1 cellular context compared by ENCODE assay signal in the genomic region with DNA sequence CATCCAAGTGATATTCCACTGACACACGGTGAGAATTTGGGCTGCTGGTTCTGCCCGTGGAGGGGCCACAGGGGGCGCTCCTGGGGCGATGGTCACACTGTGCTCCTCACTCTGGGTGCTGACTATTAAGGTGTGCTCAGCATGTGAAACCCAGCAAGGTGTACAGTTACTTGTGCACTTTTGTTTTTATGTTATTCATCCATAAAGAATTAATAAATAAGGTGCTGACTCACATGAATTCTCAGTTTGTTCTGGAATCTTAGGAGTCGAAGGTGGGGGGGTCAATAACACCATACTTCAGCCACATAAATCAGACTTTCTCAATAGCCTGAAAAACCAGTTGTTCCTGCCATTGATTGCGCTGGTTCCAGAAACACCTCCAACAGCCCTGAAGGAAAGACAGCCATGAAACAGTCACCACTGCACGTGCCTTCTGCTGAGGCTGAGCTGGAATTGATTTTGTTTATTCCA.
TF ChIP-seq lines count a peak whose summit lies in the region.

No MANE protein-coding gene starts in this region.

TF ChIP-seq in WTC11, 78 proteins besides CTCF, POLR2A, EP300 and RAD21 (continued from another document):
- TF ChIP-seq, protein P1, sequence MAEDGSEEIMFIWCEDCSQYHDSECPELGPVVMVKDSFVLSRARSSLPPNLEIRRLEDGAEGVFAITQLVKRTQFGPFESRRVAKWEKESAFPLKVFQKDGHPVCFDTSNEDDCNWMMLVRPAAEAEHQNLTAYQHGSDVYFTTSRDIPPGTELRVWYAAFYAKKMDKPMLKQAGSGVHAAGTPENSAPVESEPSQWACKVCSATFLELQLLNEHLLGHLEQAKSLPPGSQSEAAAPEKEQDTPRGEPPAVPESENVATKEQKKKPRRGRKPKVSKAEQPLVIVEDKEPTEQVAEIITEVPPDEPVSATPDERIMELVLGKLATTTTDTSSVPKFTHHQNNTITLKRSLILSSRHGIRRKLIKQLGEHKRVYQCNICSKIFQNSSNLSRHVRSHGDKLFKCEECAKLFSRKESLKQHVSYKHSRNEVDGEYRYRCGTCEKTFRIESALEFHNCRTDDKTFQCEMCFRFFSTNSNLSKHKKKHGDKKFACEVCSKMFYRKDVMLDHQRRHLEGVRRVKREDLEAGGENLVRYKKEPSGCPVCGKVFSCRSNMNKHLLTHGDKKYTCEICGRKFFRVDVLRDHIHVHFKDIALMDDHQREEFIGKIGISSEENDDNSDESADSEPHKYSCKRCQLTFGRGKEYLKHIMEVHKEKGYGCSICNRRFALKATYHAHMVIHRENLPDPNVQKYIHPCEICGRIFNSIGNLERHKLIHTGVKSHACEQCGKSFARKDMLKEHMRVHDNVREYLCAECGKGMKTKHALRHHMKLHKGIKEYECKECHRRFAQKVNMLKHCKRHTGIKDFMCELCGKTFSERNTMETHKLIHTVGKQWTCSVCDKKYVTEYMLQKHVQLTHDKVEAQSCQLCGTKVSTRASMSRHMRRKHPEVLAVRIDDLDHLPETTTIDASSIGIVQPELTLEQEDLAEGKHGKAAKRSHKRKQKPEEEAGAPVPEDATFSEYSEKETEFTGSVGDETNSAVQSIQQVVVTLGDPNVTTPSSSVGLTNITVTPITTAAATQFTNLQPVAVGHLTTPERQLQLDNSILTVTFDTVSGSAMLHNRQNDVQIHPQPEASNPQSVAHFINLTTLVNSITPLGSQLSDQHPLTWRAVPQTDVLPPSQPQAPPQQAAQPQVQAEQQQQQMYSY (CRISPR knock-in tag; IDR thresholded peaks at IDR 0.05), result no peak
- TF ChIP-seq ELF4 (CRISPR knock-in tag; IDR thresholded peaks at IDR 0.05; ENCODE audit: low read depth) (no peak), IRF2 (CRISPR knock-in tag; IDR thresholded peaks at IDR 0.05; ENCODE audit: borderline replicate concordance, low read depth) (no peak), CREM (CRISPR knock-in tag; IDR thresholded peaks at IDR 0.05) (no peak), ESRRA (CRISPR knock-in tag; IDR thresholded peaks at IDR 0.05; ENCODE audit: borderline replicate concordance) (no peak), NR3C1 (CRISPR knock-in tag; conservative IDR thresholded peaks at IDR 0.05; ENCODE audit: low read depth) (no peak)
- TF ChIP-seq, protein P2, sequence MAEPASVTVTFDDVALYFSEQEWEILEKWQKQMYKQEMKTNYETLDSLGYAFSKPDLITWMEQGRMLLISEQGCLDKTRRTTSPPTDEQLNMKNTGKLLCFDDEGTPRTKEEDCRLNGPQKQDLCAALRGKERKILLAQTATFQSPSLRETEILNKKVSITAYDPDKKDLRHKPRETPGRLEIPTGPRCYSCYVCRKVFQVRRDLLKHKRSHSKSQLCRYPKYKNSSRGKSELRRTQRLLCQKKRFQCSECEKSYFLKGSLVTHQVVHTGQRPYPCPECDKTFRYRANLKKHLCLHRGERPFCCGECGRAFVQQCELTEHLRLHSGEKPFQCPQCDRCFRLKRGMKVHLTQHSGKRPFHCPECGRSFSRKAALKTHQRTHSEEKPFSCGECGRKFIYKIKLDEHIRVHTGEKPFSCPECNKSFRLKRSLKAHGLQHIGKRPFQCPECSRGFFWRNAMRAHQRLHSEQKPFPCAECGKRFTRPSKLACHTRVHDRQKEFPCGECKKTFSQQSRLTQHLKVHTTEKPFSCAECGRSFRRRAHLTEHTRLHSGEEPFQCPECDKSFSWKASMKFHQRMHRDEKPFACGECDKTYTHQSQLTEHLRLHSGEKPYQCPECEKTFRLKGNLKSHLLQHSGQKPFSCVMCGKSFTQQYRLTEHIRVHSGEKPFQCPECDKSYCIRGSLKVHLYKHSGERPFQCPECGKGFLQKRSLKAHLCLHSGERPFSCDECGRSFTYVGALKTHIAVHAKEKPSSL (CRISPR knock-in tag; conservative IDR thresholded peaks at IDR 0.05), result no peak
- TF ChIP-seq, protein P3, sequence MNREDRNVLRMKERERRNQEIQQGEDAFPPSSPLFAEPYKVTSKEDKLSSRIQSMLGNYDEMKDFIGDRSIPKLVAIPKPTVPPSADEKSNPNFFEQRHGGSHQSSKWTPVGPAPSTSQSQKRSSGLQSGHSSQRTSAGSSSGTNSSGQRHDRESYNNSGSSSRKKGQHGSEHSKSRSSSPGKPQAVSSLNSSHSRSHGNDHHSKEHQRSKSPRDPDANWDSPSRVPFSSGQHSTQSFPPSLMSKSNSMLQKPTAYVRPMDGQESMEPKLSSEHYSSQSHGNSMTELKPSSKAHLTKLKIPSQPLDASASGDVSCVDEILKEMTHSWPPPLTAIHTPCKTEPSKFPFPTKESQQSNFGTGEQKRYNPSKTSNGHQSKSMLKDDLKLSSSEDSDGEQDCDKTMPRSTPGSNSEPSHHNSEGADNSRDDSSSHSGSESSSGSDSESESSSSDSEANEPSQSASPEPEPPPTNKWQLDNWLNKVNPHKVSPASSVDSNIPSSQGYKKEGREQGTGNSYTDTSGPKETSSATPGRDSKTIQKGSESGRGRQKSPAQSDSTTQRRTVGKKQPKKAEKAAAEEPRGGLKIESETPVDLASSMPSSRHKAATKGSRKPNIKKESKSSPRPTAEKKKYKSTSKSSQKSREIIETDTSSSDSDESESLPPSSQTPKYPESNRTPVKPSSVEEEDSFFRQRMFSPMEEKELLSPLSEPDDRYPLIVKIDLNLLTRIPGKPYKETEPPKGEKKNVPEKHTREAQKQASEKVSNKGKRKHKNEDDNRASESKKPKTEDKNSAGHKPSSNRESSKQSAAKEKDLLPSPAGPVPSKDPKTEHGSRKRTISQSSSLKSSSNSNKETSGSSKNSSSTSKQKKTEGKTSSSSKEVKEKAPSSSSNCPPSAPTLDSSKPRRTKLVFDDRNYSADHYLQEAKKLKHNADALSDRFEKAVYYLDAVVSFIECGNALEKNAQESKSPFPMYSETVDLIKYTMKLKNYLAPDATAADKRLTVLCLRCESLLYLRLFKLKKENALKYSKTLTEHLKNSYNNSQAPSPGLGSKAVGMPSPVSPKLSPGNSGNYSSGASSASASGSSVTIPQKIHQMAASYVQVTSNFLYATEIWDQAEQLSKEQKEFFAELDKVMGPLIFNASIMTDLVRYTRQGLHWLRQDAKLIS (CRISPR knock-in tag; IDR thresholded peaks at IDR 0.05; ENCODE audit: borderline replicate concordance), result no peak
- TF ChIP-seq, protein P4, sequence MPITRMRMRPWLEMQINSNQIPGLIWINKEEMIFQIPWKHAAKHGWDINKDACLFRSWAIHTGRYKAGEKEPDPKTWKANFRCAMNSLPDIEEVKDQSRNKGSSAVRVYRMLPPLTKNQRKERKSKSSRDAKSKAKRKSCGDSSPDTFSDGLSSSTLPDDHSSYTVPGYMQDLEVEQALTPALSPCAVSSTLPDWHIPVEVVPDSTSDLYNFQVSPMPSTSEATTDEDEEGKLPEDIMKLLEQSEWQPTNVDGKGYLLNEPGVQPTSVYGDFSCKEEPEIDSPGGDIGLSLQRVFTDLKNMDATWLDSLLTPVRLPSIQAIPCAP (CRISPR knock-in tag; IDR thresholded peaks at IDR 0.05), result no peak
- TF ChIP-seq, protein P5, sequence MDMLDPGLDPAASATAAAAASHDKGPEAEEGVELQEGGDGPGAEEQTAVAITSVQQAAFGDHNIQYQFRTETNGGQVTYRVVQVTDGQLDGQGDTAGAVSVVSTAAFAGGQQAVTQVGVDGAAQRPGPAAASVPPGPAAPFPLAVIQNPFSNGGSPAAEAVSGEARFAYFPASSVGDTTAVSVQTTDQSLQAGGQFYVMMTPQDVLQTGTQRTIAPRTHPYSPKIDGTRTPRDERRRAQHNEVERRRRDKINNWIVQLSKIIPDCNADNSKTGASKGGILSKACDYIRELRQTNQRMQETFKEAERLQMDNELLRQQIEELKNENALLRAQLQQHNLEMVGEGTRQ (CRISPR knock-in tag; IDR thresholded peaks at IDR 0.05), result no peak
- TF ChIP-seq, protein P6, sequence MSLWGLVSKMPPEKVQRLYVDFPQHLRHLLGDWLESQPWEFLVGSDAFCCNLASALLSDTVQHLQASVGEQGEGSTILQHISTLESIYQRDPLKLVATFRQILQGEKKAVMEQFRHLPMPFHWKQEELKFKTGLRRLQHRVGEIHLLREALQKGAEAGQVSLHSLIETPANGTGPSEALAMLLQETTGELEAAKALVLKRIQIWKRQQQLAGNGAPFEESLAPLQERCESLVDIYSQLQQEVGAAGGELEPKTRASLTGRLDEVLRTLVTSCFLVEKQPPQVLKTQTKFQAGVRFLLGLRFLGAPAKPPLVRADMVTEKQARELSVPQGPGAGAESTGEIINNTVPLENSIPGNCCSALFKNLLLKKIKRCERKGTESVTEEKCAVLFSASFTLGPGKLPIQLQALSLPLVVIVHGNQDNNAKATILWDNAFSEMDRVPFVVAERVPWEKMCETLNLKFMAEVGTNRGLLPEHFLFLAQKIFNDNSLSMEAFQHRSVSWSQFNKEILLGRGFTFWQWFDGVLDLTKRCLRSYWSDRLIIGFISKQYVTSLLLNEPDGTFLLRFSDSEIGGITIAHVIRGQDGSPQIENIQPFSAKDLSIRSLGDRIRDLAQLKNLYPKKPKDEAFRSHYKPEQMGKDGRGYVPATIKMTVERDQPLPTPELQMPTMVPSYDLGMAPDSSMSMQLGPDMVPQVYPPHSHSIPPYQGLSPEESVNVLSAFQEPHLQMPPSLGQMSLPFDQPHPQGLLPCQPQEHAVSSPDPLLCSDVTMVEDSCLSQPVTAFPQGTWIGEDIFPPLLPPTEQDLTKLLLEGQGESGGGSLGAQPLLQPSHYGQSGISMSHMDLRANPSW (CRISPR knock-in tag; conservative IDR thresholded peaks at IDR 0.05; ENCODE audit: low read depth), result no peak
